1 cellular context compared by ENCODE assay signal in genomic region chr2:130332271-130333073, GRCh38.
TF ChIP-seq lines count a peak whose summit lies in the region.

No MANE protein-coding gene starts in this region.

TF ChIP-seq in HepG2, 621 proteins besides CTCF, POLR2A, EP300 and RAD21 (continued from another document and continues in another):
- TF ChIP-seq DBP (CRISPR knock-in tag; IDR thresholded peaks at IDR 0.05; ENCODE audit: not compliant biosample characterization) = peak; percentile 90
- 0 out of 2 replicates have a peak, but pooled peaks have one; percentile 23 for TF ChIP-seq ZBTB14 (CRISPR knock-in tag; IDR thresholded peaks at IDR 0.05)
- TF ChIP-seq FOSL1 (CRISPR knock-in tag; IDR thresholded peaks at IDR 0.05; ENCODE audit: borderline replicate concordance) = 0 out of 2 replicates have a peak, but pooled peaks have one; percentile 14
- 0 out of 2 replicates have a peak, but pooled peaks have one; percentile 40 for TF ChIP-seq HBP1 (CRISPR knock-in tag; IDR thresholded peaks at IDR 0.05; ENCODE audit: low read depth)
- TF ChIP-seq MIER3 (CRISPR knock-in tag; IDR thresholded peaks at IDR 0.05; ENCODE audit: borderline replicate concordance) = no peak
- peak; percentile 75 for TF ChIP-seq ZNF280B (CRISPR knock-in tag; IDR thresholded peaks at IDR 0.05; ENCODE audit: borderline replicate concordance)
- TF ChIP-seq PHF20 (CRISPR knock-in tag; IDR thresholded peaks at IDR 0.05) = 0 out of 2 replicates have a peak, but pooled peaks have one; percentile 26
- 0 out of 2 replicates have a peak, but pooled peaks have one; percentile 30 for TF ChIP-seq RCOR2 (CRISPR knock-in tag; IDR thresholded peaks at IDR 0.05)
- TF ChIP-seq ZNF766 (CRISPR knock-in tag; IDR thresholded peaks at IDR 0.05; ENCODE audit: borderline replicate concordance) = peak; percentile 83; the same call in 1 of the 2 replicates
- peak; percentile 81 for TF ChIP-seq PTBP1 (IDR thresholded peaks at IDR 0.05; ENCODE audit: low read depth, low read length, poor library complexity, severe bottlenecking)
- no peak for TF ChIP-seq ZNF367 (CRISPR knock-in tag; IDR thresholded peaks at IDR 0.05; ENCODE audit: borderline replicate concordance)
- TF ChIP-seq NAIF1 (CRISPR knock-in tag; IDR thresholded peaks at IDR 0.05; ENCODE audit: borderline replicate concordance) = no peak
- TF ChIP-seq ASH2L (IDR thresholded peaks at IDR 0.05; ENCODE audit: insufficient read length, low read depth, low read length) = no peak
- TF ChIP-seq ZBTB7B (CRISPR knock-in tag; IDR thresholded peaks at IDR 0.05) = peak; percentile 91
- TF ChIP-seq XRCC5 (optimal IDR thresholded peaks at IDR 0.05; ENCODE audit: low read length) = peak; percentile 88
- no peak; the same call in 1 of the 2 replicates for TF ChIP-seq ZFP1 (CRISPR knock-in tag; IDR thresholded peaks at IDR 0.05)
- TF ChIP-seq UBTF (CRISPR knock-in tag; IDR thresholded peaks at IDR 0.05) = peak; percentile 37; the same call in 1 of the 2 replicates
- TF ChIP-seq ZNF496 (CRISPR knock-in tag; IDR thresholded peaks at IDR 0.05; ENCODE audit: insufficient replicate concordance) = no peak
- TF ChIP-seq GATA4 (IDR thresholded peaks at IDR 0.05; ENCODE audit: borderline replicate concordance, low read depth) = no peak
- no peak for TF ChIP-seq POGZ (CRISPR knock-in tag; IDR thresholded peaks at IDR 0.05)
- TF ChIP-seq SKI (IDR thresholded peaks at IDR 0.05; ENCODE audit: partially characterized antibody) = peak; percentile 57
- 0 out of 2 replicates have a peak, but pooled peaks have one; percentile 49 for TF ChIP-seq CEBPB (IDR thresholded peaks at IDR 0.05; ENCODE audit: borderline replicate concordance, low read depth, low read length)
- TF ChIP-seq ZNF563 (CRISPR knock-in tag; IDR thresholded peaks at IDR 0.05) = peak; percentile 69; the same call in 1 of the 2 replicates
- 0 out of 2 replicates have a peak, but pooled peaks have one; percentile 20 for TF ChIP-seq ATF3 (CRISPR knock-in tag; IDR thresholded peaks at IDR 0.05)
- TF ChIP-seq ZNF674 (CRISPR knock-in tag; IDR thresholded peaks at IDR 0.05; ENCODE audit: low read depth) = no peak
- TF ChIP-seq SNAPC5 (CRISPR knock-in tag; IDR thresholded peaks at IDR 0.05; ENCODE audit: borderline replicate concordance) = 0 out of 2 replicates have a peak, but pooled peaks have one; percentile 14
- TF ChIP-seq ZNF468 (CRISPR knock-in tag; IDR thresholded peaks at IDR 0.05) = 0 out of 2 replicates have a peak, but pooled peaks have one; percentile 2
- no peak for TF ChIP-seq ZNF788 (CRISPR knock-in tag; IDR thresholded peaks at IDR 0.05; ENCODE audit: borderline replicate concordance)
- TF ChIP-seq ZMYM4 (CRISPR knock-in tag; IDR thresholded peaks at IDR 0.05) = no peak
- TF ChIP-seq BHLHE40 (IDR thresholded peaks at IDR 0.05; ENCODE audit: low read length) = 0 out of 2 replicates have a peak, but pooled peaks have one; percentile 3
- peak; percentile 52; the same call in 1 of the 2 replicates for TF ChIP-seq ETV6 (CRISPR knock-in tag; conservative IDR thresholded peaks at IDR 0.05)
- TF ChIP-seq CENPBD1 (CRISPR knock-in tag; IDR thresholded peaks at IDR 0.05; ENCODE audit: borderline replicate concordance, low read depth) = 0 out of 2 replicates have a peak, but pooled peaks have one; percentile 59
- TF ChIP-seq ISX (CRISPR knock-in tag; conservative IDR thresholded peaks at IDR 0.05) = 0 out of 2 replicates have a peak, but pooled peaks have one; percentile 53
- peak; percentile 31; the same call in 1 of the 2 replicates for TF ChIP-seq THAP11 (CRISPR knock-in tag; IDR thresholded peaks at IDR 0.05)
- TF ChIP-seq KAT8 (CRISPR knock-in tag; IDR thresholded peaks at IDR 0.05) = 0 out of 2 replicates have a peak, but pooled peaks have one; percentile 37
- no peak for TF ChIP-seq ATF7 (IDR thresholded peaks at IDR 0.05)
- TF ChIP-seq ATF7 (CRISPR knock-in tag; IDR thresholded peaks at IDR 0.05) = no peak
- TF ChIP-seq SP2 (CRISPR knock-in tag; IDR thresholded peaks at IDR 0.05) = peak; percentile 34; the same call in 1 of the 2 replicates
- TF ChIP-seq SNAI1 (CRISPR knock-in tag; IDR thresholded peaks at IDR 0.05; ENCODE audit: borderline replicate concordance) = no peak
- no peak for TF ChIP-seq DZIP1 (CRISPR knock-in tag; IDR thresholded peaks at IDR 0.05)
- peak; percentile 85 for TF ChIP-seq SMC3 (IDR thresholded peaks at IDR 0.05; ENCODE audit: low read length)
- TF ChIP-seq TFE3 (CRISPR knock-in tag; IDR thresholded peaks at IDR 0.05) = no peak
- no peak for TF ChIP-seq ZNF850 (CRISPR knock-in tag; conservative IDR thresholded peaks at IDR 0.05)
- TF ChIP-seq DNMT3B (CRISPR knock-in tag; conservative IDR thresholded peaks at IDR 0.05) = peak; percentile 80; the same call in 1 of the 2 replicates
